Comparison of ENCODE assay signal across 9 cellular contexts in genomic region chr1:150696151-150696550, GRCh38. TPM values are rescaled to one million over a fixed set of nuclear protein-coding genes. Genes with fewer than 3 reads are reported as not detected.
DNase-seq lines count a peak whose midpoint lies in the region; TF ChIP-seq lines count a peak whose summit lies in the region.
"Had no signal": no experiment of that assay in that cellular context is flagged by ENCODE, and none has a peak within 500 bp of the region (broad histone marks: within the 10 kb centered on the region; RNA-seq: fewer than 3 reads in every experiment).

No MANE protein-coding gene starts in this region.

- H3K4me1 Mint-ChIP-seq in activated naive CD4-positive, alpha-beta T cell treated with anti-CD3 and anti-CD28 coated beads, Interleukin-2, amount 10 ng/mL, durations not matched to agents 7 days and 5 days = peaks cover 28% of the 10 kb centered on the region
- peaks cover 23% of the 10 kb centered on the region for H3K4me1 Mint-ChIP-seq in activated naive CD8-positive, alpha-beta T cell treated with anti-CD3 and anti-CD28 coated beads for 36 hours
- H3K4me1 Mint-ChIP-seq in type B pancreatic cell (ENCODE audit: unreplicated experiment) = peaks cover 15% of the 10 kb centered on the region

- H3K27ac Mint-ChIP-seq in activated naive CD4-positive, alpha-beta T cell treated with anti-CD3 and anti-CD28 coated beads, Interleukin-2, amount 10 ng/mL, durations not matched to agents 7 days and 5 days = no peak overlapping the region
- H3K27ac Mint-ChIP-seq in activated naive CD8-positive, alpha-beta T cell treated with anti-CD3 and anti-CD28 coated beads for 36 hours = peak overlapping the region; percentile 59
- H3K27ac Mint-ChIP-seq in type B pancreatic cell = peak overlapping the region; percentile 75

- no peaks in the 10 kb centered on the region for H3K27me3 Mint-ChIP-seq in activated naive CD4-positive, alpha-beta T cell treated with anti-CD3 and anti-CD28 coated beads, Interleukin-2, amount 10 ng/mL, durations not matched to agents 7 days and 5 days
- H3K27me3 Mint-ChIP-seq in activated naive CD8-positive, alpha-beta T cell treated with anti-CD3 and anti-CD28 coated beads for 36 hours = peaks cover 3% of the 10 kb centered on the region
- H3K27me3 Mint-ChIP-seq in type B pancreatic cell = peaks cover 5% of the 10 kb centered on the region

- no peak for DNase-seq in activated naive CD4-positive, alpha-beta T cell treated with anti-CD3 and anti-CD28 coated beads, Interleukin-2, amount 10 ng/mL, durations not matched to agents 7 days and 5 days
- DNase-seq in activated naive CD4-positive, alpha-beta T cell treated with anti-CD3 and anti-CD28 coated beads, Interleukin-2, amount 50 U/mL, for 16 hours = no peak
- no peak for DNase-seq in activated naive CD8-positive, alpha-beta T cell treated with anti-CD3 and anti-CD28 coated beads for 36 hours
- DNase-seq in kidney tubule cell (ENCODE audit: low spot score) (peak; percentile 21), type B pancreatic cell (ENCODE audit: extremely low spot score, unreplicated experiment) (no peak), NCI-H1092 treated with DMSO at 0.1 percent for 48 hours (lab: John Stamatoyannopoulos, UW) (no peak), hypothalamus (lab: John Stamatoyannopoulos, UW) (no peak)
- DNase-seq in activated CD4-positive, CD25-positive, alpha-beta regulatory T cell (lab: John Stamatoyannopoulos, UW) = no peak

- H3K4me3 Mint-ChIP-seq in activated naive CD4-positive, alpha-beta T cell treated with anti-CD3 and anti-CD28 coated beads, Interleukin-2, amount 10 ng/mL, durations not matched to agents 7 days and 5 days = peak overlapping the region; percentile 100
- peak overlapping the region; percentile 84 for H3K4me3 Mint-ChIP-seq in activated naive CD8-positive, alpha-beta T cell treated with anti-CD3 and anti-CD28 coated beads for 36 hours
- peak overlapping the region; percentile 99 for H3K4me3 Mint-ChIP-seq in type B pancreatic cell

- no peak for TF ChIP-seq CTCF in type B pancreatic cell (conservative IDR thresholded peaks at IDR 0.05)

- CTCF ChIA-PET in activated naive CD4-positive, alpha-beta T cell treated with anti-CD3 and anti-CD28 coated beads, Interleukin-2, amount 10 ng/mL, durations not matched to agents 7 days and 5 days (lab: Charles Lee) = interaction anchor here (2.4 kb wide), 1 partner anchor 136 kb away, joined by 11 read pairs; no protein-coding TSS in a partner anchor

- H3K36me3 Mint-ChIP-seq in activated naive CD4-positive, alpha-beta T cell treated with anti-CD3 and anti-CD28 coated beads, Interleukin-2, amount 10 ng/mL, durations not matched to agents 7 days and 5 days = peaks cover 21% of the 10 kb centered on the region
- peaks cover 9% of the 10 kb centered on the region for H3K36me3 Mint-ChIP-seq in activated naive CD8-positive, alpha-beta T cell treated with anti-CD3 and anti-CD28 coated beads for 36 hours
- H3K36me3 Mint-ChIP-seq in type B pancreatic cell = peaks cover 15% of the 10 kb centered on the region

- H3K9me3 Mint-ChIP-seq in activated naive CD4-positive, alpha-beta T cell treated with anti-CD3 and anti-CD28 coated beads, Interleukin-2, amount 10 ng/mL, durations not matched to agents 7 days and 5 days = no peaks in the 10 kb centered on the region
- no peaks in the 10 kb centered on the region for H3K9me3 Mint-ChIP-seq in activated naive CD8-positive, alpha-beta T cell treated with anti-CD3 and anti-CD28 coated beads for 36 hours
- no peaks in the 10 kb centered on the region for H3K9me3 Mint-ChIP-seq in type B pancreatic cell

RNA-seq across cellular contexts. Expression of gene GOLPH3L, which starts 0.8 kb away (rescaled TPM):
- 10 to 100 TPM; 15.2 to 15.8 TPM for total RNA-seq in activated naive CD8-positive, alpha-beta T cell treated with anti-CD3 and anti-CD28 coated beads for 36 hours
- 30.9 and 40.5 TPM in 2 replicates for total RNA-seq in type B pancreatic cell (ENCODE audit: low replicate concordance)

RNA-seq across cellular contexts. Expression of gene HORMAD1, which starts 24.5 kb away (rescaled TPM):
- not detected for total RNA-seq in activated naive CD8-positive, alpha-beta T cell treated with anti-CD3 and anti-CD28 coated beads for 36 hours
- not detected in 2 replicates for total RNA-seq in type B pancreatic cell (ENCODE audit: low replicate concordance)
- total RNA-seq: activated CD8-positive, alpha-beta memory T cell treated with anti-CD3 and anti-CD28 coated beads for 36 hours had no signal
